ENCODE assay signal across 8 cellular contexts in the genomic region with DNA sequence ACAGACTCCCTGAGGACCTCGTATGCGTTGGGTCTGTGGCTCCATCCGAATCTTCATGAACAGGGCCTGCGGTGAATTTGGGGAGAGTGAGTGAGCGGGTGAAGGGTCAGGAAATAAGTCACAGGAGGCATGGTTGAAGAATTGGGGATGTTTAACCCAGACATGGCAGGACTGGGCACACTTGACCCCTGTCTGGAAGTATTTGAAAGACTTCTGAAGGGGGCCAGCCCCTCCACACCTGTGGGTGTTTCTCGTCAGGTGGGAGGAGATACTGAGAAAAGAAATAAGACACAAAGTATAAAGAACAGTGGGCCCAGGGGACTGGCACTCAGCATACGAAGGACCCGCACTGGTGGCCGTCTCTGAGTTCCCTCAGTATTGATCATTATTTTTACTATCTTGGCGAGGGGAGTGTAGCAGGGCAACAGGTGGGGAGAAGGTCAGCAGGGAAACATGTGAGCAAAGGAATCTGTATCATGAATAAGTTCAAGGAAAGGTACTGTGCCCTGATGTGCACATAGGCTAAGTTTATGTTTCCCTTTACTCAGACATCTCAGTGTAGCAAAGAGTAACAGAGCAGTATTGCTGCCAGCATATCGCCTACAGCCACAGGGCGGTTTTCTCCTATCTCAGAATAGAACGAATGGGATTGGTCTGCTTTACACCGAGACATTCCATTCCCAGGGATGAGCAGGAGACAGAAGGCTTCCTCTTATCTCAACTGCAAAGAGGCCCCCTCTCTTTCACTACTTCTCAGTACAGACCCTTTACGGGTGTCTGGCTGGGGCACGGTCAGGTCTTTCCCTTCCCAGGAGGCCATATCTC. TPM values are rescaled to one million over a fixed set of nuclear protein-coding genes. Genes with fewer than 3 reads are reported as not detected.
DNase-seq lines count a peak whose midpoint lies in the region; ATAC-seq and TF ChIP-seq lines count a peak whose summit lies in the region.

No MANE protein-coding gene starts in this region.

- intact Hi-C loops in CD14-positive monocyte (cut with micrococcal nuclease): loop anchor here (5.0 kb wide), 1 partner anchor 38 kb away; the partner anchor contains the start of gene PFKFB3 (in 2 of the 2)

- no peak for TF ChIP-seq CTCF in CD14-positive monocyte (IDR thresholded peaks at IDR 0.05)

- no peaks in the 10 kb centered on the region for H3K9me3 ChIP-seq in KOPT-K1 (ENCODE audit: insufficient read depth, low read length, poor library complexity, severe bottlenecking)

- peak overlapping the region; percentile 93 to 99 (median 99) for H3K27ac Mint-ChIP-seq in CD14-positive monocyte
- peak overlapping the region; percentile 90 to 91 for H3K27ac Mint-ChIP-seq in natural killer cell treated with Interleukin-12 subunit alpha and Interleukin-12 subunit beta and Interleukin-15 and Interleukin-18, amount 100 ng/mL, for 72 hours

- H3K36me3 Mint-ChIP-seq in CD14-positive monocyte: peaks cover 20 to 32% of the 10 kb centered on the region in 2 donors
- H3K36me3 Mint-ChIP-seq in natural killer cell treated with Interleukin-12 subunit alpha and Interleukin-12 subunit beta and Interleukin-15 and Interleukin-18, amount 100 ng/mL, for 72 hours: no peaks in the 10 kb centered on the region

- H3K4me3 Mint-ChIP-seq in CD14-positive monocyte: peak overlapping the region; percentile 95 to 99
- H3K4me3 Mint-ChIP-seq in natural killer cell treated with Interleukin-12 subunit alpha and Interleukin-12 subunit beta and Interleukin-15 and Interleukin-18, amount 100 ng/mL, for 72 hours: peak overlapping the region; percentile 97

- H3K27ac ChIP-seq in KOPT-K1 (ENCODE audit: low read depth, low read length, poor library complexity, severe bottlenecking) (peak overlapping the region; percentile 80), cingulate gyrus (ENCODE audit: low read depth, low read length) (peak overlapping the region; percentile 88)

- H3K9me3 Mint-ChIP-seq in CD14-positive monocyte: no peaks in the 10 kb centered on the region
- H3K9me3 Mint-ChIP-seq in natural killer cell treated with Interleukin-12 subunit alpha and Interleukin-12 subunit beta and Interleukin-15 and Interleukin-18, amount 100 ng/mL, for 72 hours: no peaks in the 10 kb centered on the region

- DNase-seq in CD14-positive monocyte (ENCODE audit: low spot score) (no peak), NCI-H1930 (lab: John Stamatoyannopoulos, UW) (no peak), COLO829 (ENCODE audit: low spot score) (no peak)
- DNase-seq in natural killer cell treated with Interleukin-12 subunit alpha and Interleukin-12 subunit beta and Interleukin-15 and Interleukin-18, amount 100 ng/mL, for 72 hours (ENCODE audit: low spot score): no peak

- ATAC-seq in natural killer cell treated with Interleukin-12 subunit alpha and Interleukin-12 subunit beta and Interleukin-15 and Interleukin-18, amount 100 ng/mL, for 72 hours: no peak
- ATAC-seq in GM18858 (IDR thresholded peaks at IDR 0.05; ENCODE audit: unreplicated experiment) (no peak), GM21360 (IDR thresholded peaks at IDR 0.05; ENCODE audit: unreplicated experiment) (no peak)

- H3K4me1 Mint-ChIP-seq in CD14-positive monocyte: peaks cover 42% of the 10 kb centered on the region
- peaks cover 30 to 34% of the 10 kb centered on the region in 2 donors for H3K4me1 Mint-ChIP-seq in natural killer cell treated with Interleukin-12 subunit alpha and Interleukin-12 subunit beta and Interleukin-15 and Interleukin-18, amount 100 ng/mL, for 72 hours (ENCODE audit: low read depth in 2 of 2)

- H3K27me3 Mint-ChIP-seq in CD14-positive monocyte (ENCODE audit: low read depth in 3 of 3): no peaks in the 10 kb centered on the region
- H3K27me3 Mint-ChIP-seq in natural killer cell treated with Interleukin-12 subunit alpha and Interleukin-12 subunit beta and Interleukin-15 and Interleukin-18, amount 100 ng/mL, for 72 hours: no peaks in the 10 kb centered on the region

- H3K36me3 ChIP-seq in KOPT-K1 (ENCODE audit: insufficient read depth, low read length): peaks cover 32% of the 10 kb centered on the region

RNA-seq across cellular contexts. Expression of gene PFKFB3, which starts 38.2 kb away (rescaled TPM):
- polyA plus RNA-seq in CD14-positive monocyte: 10 to 100 TPM; 12.2 to 15.8 TPM
- total RNA-seq in natural killer cell treated with Interleukin-12 subunit alpha and Interleukin-12 subunit beta and Interleukin-15 and Interleukin-18, amount 100 ng/mL, for 72 hours: 100 to 1,000 TPM; 190 to 256 TPM
